In the genomic region with DNA sequence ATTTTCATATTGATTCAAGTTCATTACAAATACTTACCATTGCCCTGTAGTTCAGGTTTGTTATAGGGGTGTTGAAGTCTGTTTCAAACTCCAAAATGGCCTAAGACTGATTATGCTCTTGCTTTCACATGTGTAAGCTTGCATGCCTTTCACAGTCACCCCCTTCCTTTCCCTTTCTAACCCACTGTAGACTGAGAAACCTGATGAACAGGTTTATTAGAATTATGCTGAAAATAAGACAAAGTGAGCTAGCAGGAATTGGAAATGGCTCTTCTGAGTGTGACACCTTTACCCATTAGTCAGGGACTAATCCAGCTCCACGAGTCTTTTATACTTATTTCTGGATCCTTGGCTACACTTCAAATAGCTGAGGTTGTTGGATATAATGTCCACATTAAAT, we compare ENCODE assay signal across 19 cellular contexts. TPM values are rescaled to one million over a fixed set of nuclear protein-coding genes. Genes with fewer than 3 reads are reported as not detected.
DNase-seq lines count a peak whose midpoint lies in the region; ATAC-seq, FAIRE-seq and TF ChIP-seq lines count a peak whose summit lies in the region.
"Had no signal": no experiment of that assay in that cellular context is flagged by ENCODE, and none has a peak within 500 bp of the region (broad histone marks: within the 10 kb centered on the region; RNA-seq: fewer than 3 reads in every experiment).

No MANE protein-coding gene starts in this region.

- intact Hi-C loops in Calu3 (cut with micrococcal nuclease; ENCODE audit: unreplicated experiment): no loop called here

- ATAC-seq in GM21529 (IDR thresholded peaks at IDR 0.05; ENCODE audit: unreplicated experiment): no peak

- H3K27ac Mint-ChIP-seq in Calu3 (ENCODE audit: unreplicated experiment): no peak overlapping the region
- H3K27ac Mint-ChIP-seq in activated CD4-positive, alpha-beta T cell treated with anti-CD3 and anti-CD28 coated beads, Interleukin-2, amount 10 ng/mL, durations not matched to agents 7 days and 5 days: no peak overlapping the region
- H3K27ac Mint-ChIP-seq: CD14-positive monocyte had no signal

- CTCF ChIA-PET in Calu3 (lab: Charles Lee): interaction anchor here (0.6 to 0.7 kb wide), 2 partner anchors 161 to 291 kb away, joined by 3 to 4 read pairs; no protein-coding TSS in a partner anchor
- CTCF ChIA-PET in activated CD4-positive, alpha-beta T cell treated with anti-CD3 and anti-CD28 coated beads, Interleukin-2, amount 10 ng/mL, durations not matched to agents 7 days and 5 days (lab: Charles Lee): interaction anchor here (1.3 kb wide), 1 partner anchor 26 kb away, joined by 3 read pairs; no protein-coding TSS in a partner anchor

- no peak overlapping the region for H3K4me3 Mint-ChIP-seq in Calu3 (ENCODE audit: low read depth, unreplicated experiment)
- H3K4me3 Mint-ChIP-seq in activated CD4-positive, alpha-beta T cell treated with anti-CD3 and anti-CD28 coated beads, Interleukin-2, amount 10 ng/mL, durations not matched to agents 7 days and 5 days: no peak overlapping the region
- H3K4me3 Mint-ChIP-seq: CD14-positive monocyte had no signal

- H3K9me3 Mint-ChIP-seq in Calu3 (ENCODE audit: low read depth, unreplicated experiment): no peaks in the 10 kb centered on the region
- no peaks in the 10 kb centered on the region for H3K9me3 Mint-ChIP-seq in activated CD4-positive, alpha-beta T cell treated with anti-CD3 and anti-CD28 coated beads, Interleukin-2, amount 10 ng/mL, durations not matched to agents 7 days and 5 days
- H3K9me3 Mint-ChIP-seq: CD14-positive monocyte had no signal

- no peak overlapping the region for H3K4me3 ChIP-seq in bronchial epithelial cell (ENCODE audit: low read depth, low read length)
- H3K4me3 ChIP-seq: HAP-1, MG63 had no signal

- H3K27me3 ChIP-seq in bronchial epithelial cell (ENCODE audit: control insufficient read depth, insufficient read depth, low read length): no peaks in the 10 kb centered on the region
- H3K27me3 ChIP-seq: MG63 had no signal

- TF ChIP-seq CTCF in Calu3 (IDR thresholded peaks at IDR 0.05; ENCODE audit: unreplicated experiment) (no peak), bronchial epithelial cell (IDR thresholded peaks at IDR 0.05; ENCODE audit: insufficient read depth, low read length, severe bottlenecking) (no peak)

- peak; percentile 9 for DNase-seq in Calu3
- peak; percentile 55 for DNase-seq in HPDE6-E6E7 (ENCODE audit: extremely low spot score)
- peak; percentile 79 for DNase-seq in bronchial epithelial cell (ENCODE audit: low read depth)
- DNase-seq in activated CD4-positive, alpha-beta T cell treated with anti-CD3 and anti-CD28 coated beads, Interleukin-2, amount 10 ng/mL, durations not matched to agents 7 days and 5 days: no peak
- no peak for DNase-seq in NCI-H146 treated with DMSO at 0.1 percent for 48 hours (lab: John Stamatoyannopoulos, UW; ENCODE audit: unreplicated experiment)
- DNase-seq: DMS 273 treated with DMSO at 0.1 percent for 48 hours, GDM1, Kasumi-1, MG63, NCI-H1048, NCI-H1436, NCI-H2029, NCI-H510A, NCI-H82, OCI-M1 had no signal

- FAIRE-seq in bronchial epithelial cell (lab: Jason Lieb, UNC) (no peak), islet of Langerhans (lab: Jason Lieb, UNC) (peak; percentile 68)

- no peaks in the 10 kb centered on the region for H3K36me3 Mint-ChIP-seq in Calu3 (ENCODE audit: insufficient read depth, unreplicated experiment)
- peaks cover 26% of the 10 kb centered on the region for H3K36me3 Mint-ChIP-seq in activated CD4-positive, alpha-beta T cell treated with anti-CD3 and anti-CD28 coated beads, Interleukin-2, amount 10 ng/mL, durations not matched to agents 7 days and 5 days (ENCODE audit: low read depth)

- BruUV-seq in Calu3 (replicated peaks; lab: Mats Ljungman, UMichigan): no TSS peak

- POLR2A ChIA-PET in activated CD4-positive, alpha-beta T cell treated with anti-CD3 and anti-CD28 coated beads, Interleukin-2, amount 10 ng/mL, durations not matched to agents 7 days and 5 days (lab: Charles Lee): no interaction called here

- H3K4me1 Mint-ChIP-seq in Calu3 (ENCODE audit: low read depth, unreplicated experiment): no peaks in the 10 kb centered on the region
- no peaks in the 10 kb centered on the region for H3K4me1 Mint-ChIP-seq in activated CD4-positive, alpha-beta T cell treated with anti-CD3 and anti-CD28 coated beads, Interleukin-2, amount 10 ng/mL, durations not matched to agents 7 days and 5 days
- H3K4me1 Mint-ChIP-seq: CD14-positive monocyte had no signal

- no peaks in the 10 kb centered on the region for H3K27me3 Mint-ChIP-seq in Calu3 (ENCODE audit: unreplicated experiment)
- H3K27me3 Mint-ChIP-seq in activated CD4-positive, alpha-beta T cell treated with anti-CD3 and anti-CD28 coated beads, Interleukin-2, amount 10 ng/mL, durations not matched to agents 7 days and 5 days: no peaks in the 10 kb centered on the region

- no peaks in the 10 kb centered on the region for H3K36me3 ChIP-seq in bronchial epithelial cell (ENCODE audit: control insufficient read depth, insufficient read depth, low read length)
- H3K36me3 ChIP-seq: MG63 had no signal

RNA-seq across cellular contexts. Expression of a gene that starts 38.9 kb away (rescaled TPM):
- total RNA-seq in Calu3 (2022) (8.6 and 9.1 TPM in 2 replicates), bronchial epithelial cell (11.3 and 13.7 TPM in 2 replicates)
- total RNA-seq in activated CD4-positive, alpha-beta T cell treated with anti-CD3 and anti-CD28 coated beads, Interleukin-2, amount 10 ng/mL, durations not matched to agents 7 days and 5 days: 10 to 100 TPM; 17.0 to 18.3 TPM

Comparison
In these comparisons a context has a peak if more than half of its experiments do, and no peak if none do; other contexts are left out.
1. DNase-seq: peak in Calu3 (single experiment), HPDE6-E6E7 (single experiment) and bronchial epithelial cell (single experiment); none in activated CD4-positive, alpha-beta T cell treated with anti-CD3 and anti-CD28 coated beads, Interleukin-2, amount 10 ng/mL, durations not matched to agents 7 days and 5 days (single experiment) and NCI-H146 treated with DMSO at 0.1 percent for 48 hours (single experiment).